ENCODE assay signal across 16 cellular contexts in genomic region chr2:1740714-1741584, GRCh38. TPM values are rescaled to one million over a fixed set of nuclear protein-coding genes. Genes with fewer than 3 reads are reported as not detected.
DNase-seq lines count a peak whose midpoint lies in the region; ATAC-seq and TF ChIP-seq lines count a peak whose summit lies in the region.
"Had no signal": no experiment of that assay in that cellular context is flagged by ENCODE, and none has a peak within 500 bp of the region (broad histone marks: within the 10 kb centered on the region; RNA-seq: fewer than 3 reads in every experiment).

No MANE protein-coding gene starts in this region.

- peaks cover 29% of the 10 kb centered on the region for H3K79me1 ChIP-seq in trophoblast cell (ENCODE audit: low read length)

- TF ChIP-seq CTCF in AG04449 (IDR thresholded peaks at IDR 0.05; ENCODE audit: insufficient read depth, low read length, missing control alignments), result peak; percentile 22
- no peak for TF ChIP-seq CTCF in fibroblast of lung (conservative IDR thresholded peaks at IDR 0.05 in 1 of 2, IDR thresholded peaks at IDR 0.05 in 1 of 2; ENCODE audit: low read depth in 1 of 2, low read length in 2 of 2)

- no peak for ATAC-seq in HG03175 (IDR thresholded peaks at IDR 0.05; ENCODE audit: unreplicated experiment)
- ATAC-seq: left lung had no signal

- no peak overlapping the region for H2BK120ac ChIP-seq in trophoblast cell (ENCODE audit: insufficient read depth, low read length, poor library complexity)

- H3K4me1 ChIP-seq in fibroblast of lung (ENCODE audit: control insufficient read depth, extremely low read depth, insufficient read depth, low read length), result peaks cover 36% of the 10 kb centered on the region
- H3K4me1 ChIP-seq in trophoblast cell (ENCODE audit: control insufficient read depth in 1 of 2, insufficient read depth in 2 of 2, low read length in 2 of 2), result peaks cover 31 to 35% of the 10 kb centered on the region in 2 experiments

- peak overlapping the region; percentile 22 for H4K91ac ChIP-seq in trophoblast cell (ENCODE audit: low read depth, low read length)

- H3K27me3 ChIP-seq in fibroblast of lung (ENCODE audit: control insufficient read depth, insufficient read depth, low read length), result no peaks in the 10 kb centered on the region
- no peaks in the 10 kb centered on the region for H3K27me3 ChIP-seq in trophoblast cell (ENCODE audit: insufficient read depth, low read length)

- H3K9ac ChIP-seq in fibroblast of lung (ENCODE audit: insufficient read depth, low read length), result no peak overlapping the region
- H3K9ac ChIP-seq in trophoblast cell (ENCODE audit: low read length), result no peak overlapping the region

- H4K8ac ChIP-seq in trophoblast cell (ENCODE audit: low read depth, low read length), result no peak overlapping the region

- H2BK12ac ChIP-seq in trophoblast cell (ENCODE audit: low read length), result peak overlapping the region; percentile 9

- H4K20me1 ChIP-seq in fibroblast of lung (ENCODE audit: control insufficient read depth, extremely low read depth, insufficient read depth, low read length), result no peaks in the 10 kb centered on the region

- no peak overlapping the region for H2AK5ac ChIP-seq in trophoblast cell (ENCODE audit: low read length)

- H3K14ac ChIP-seq in trophoblast cell (ENCODE audit: low read length), result peak overlapping the region; percentile 3

- H3K18ac ChIP-seq in trophoblast cell (ENCODE audit: low read length), result peak overlapping the region; percentile 55

- POLR2A ChIA-PET in AG04449 (lab: Yijun Ruan, JAX), result interaction anchor here (0.6 to 5.6 kb wide), 4 partner anchors 11 to 88 kb away, joined by 3 to 64 read pairs (median 6); no protein-coding TSS in a partner anchor

- no peak overlapping the region for H3K23ac ChIP-seq in trophoblast cell (ENCODE audit: low read length)

- H2BK5ac ChIP-seq in trophoblast cell (ENCODE audit: low read depth, low read length, poor library complexity), result no peak overlapping the region

- H3K4ac ChIP-seq in trophoblast cell (ENCODE audit: low read depth, low read length), result peak overlapping the region; percentile 60

- H3K9me3 ChIP-seq in fibroblast of lung (ENCODE audit: control insufficient read depth, insufficient read depth, low read depth, low read length) (no peaks in the 10 kb centered on the region), trophoblast cell (ENCODE audit: insufficient read depth, low read depth, low read length) (peaks cover 2% of the 10 kb centered on the region)

- no peak overlapping the region for H4K12ac ChIP-seq in trophoblast cell (ENCODE audit: low read depth, low read length)

- H3K4me2 ChIP-seq in fibroblast of lung (ENCODE audit: extremely low read depth, insufficient read depth, low read length) (no peak overlapping the region), trophoblast cell (ENCODE audit: low read length) (no peak overlapping the region)

- H3K27ac ChIP-seq in fibroblast of lung (ENCODE audit: insufficient read depth, low read length) (peak overlapping the region; percentile 31), trophoblast cell (ENCODE audit: low read depth, low read length) (no peak overlapping the region)
- H3K27ac ChIP-seq: HL-60 had no signal

- DNase-seq in AG04449 (ENCODE audit: low read depth, low spot score) (no peak), NCI-H2171 treated with DMSO at 0.1 percent for 48 hours (lab: John Stamatoyannopoulos, UW) (peak; percentile 73), fibroblast of lung (ENCODE audit: low read depth in 2 of 2) (no peak), trophoblast cell (no peak), T1000 (lab: John Stamatoyannopoulos, UW) (no peak), NCI-H2107 (lab: John Stamatoyannopoulos, UW) (no peak)
- DNase-seq in stimulated activated CD4-positive, alpha-beta T cell treated with anti-CD3 and anti-CD28 coated beads, Interleukin-1b, Interleukin-23, amount 100 ng/mL, for 48 hours, result no peak
- DNase-seq: activated CD4-positive, alpha-beta T cell treated with anti-CD3 and anti-CD28 coated beads for 48 hours; activated naive CD4-positive, alpha-beta T cell treated with anti-CD3 and anti-CD28 coated beads, Interleukin-2, amount 10 ng/mL, durations not matched to agents 7 days and 5 days; C1 segment of cervical spinal cord; foreskin melanocyte; NCI-H1048; NCI-H774 had no signal

- WGBS in trophoblast cell (ENCODE audit: extremely low coverage, insufficient coverage, insufficient read length), result no CpG with 5 or more reads among the region's 24 CpGs

- H2AFZ ChIP-seq in fibroblast of lung (ENCODE audit: low read length) (no peak overlapping the region), trophoblast cell (ENCODE audit: insufficient read depth, low read length, poor library complexity) (no peak overlapping the region)

- H3K36me3 ChIP-seq in fibroblast of lung (ENCODE audit: control insufficient read depth, insufficient read depth, low read length), result peaks cover 2% of the 10 kb centered on the region
- peaks cover 8 to 10% of the 10 kb centered on the region in 2 experiments for H3K36me3 ChIP-seq in trophoblast cell (ENCODE audit: control insufficient read depth in 1 of 2, insufficient read depth in 2 of 2, low read length in 2 of 2)
- H3K36me3 ChIP-seq: left lung had no signal

- H3K79me2 ChIP-seq in fibroblast of lung (ENCODE audit: control insufficient read depth, insufficient read depth, low read length) (peaks cover 62% of the 10 kb centered on the region), trophoblast cell (ENCODE audit: control insufficient read depth, insufficient read depth, low read length, poor library complexity) (peaks cover 25% of the 10 kb centered on the region)

- CTCF ChIA-PET in AG04449 (lab: Yijun Ruan, JAX), result interaction anchor here (0.8 to 4.5 kb wide), 15 partner anchors 11 to 190 kb away, joined by 3 to 24 read pairs (median 4); no protein-coding TSS in a partner anchor

- H3K4me3 ChIP-seq in AG04449 (ENCODE audit: low read depth, low read length) (peak overlapping the region; percentile 48), fibroblast of lung (replicated peaks in 1 of 4; ENCODE audit: control extremely low read depth in 1 of 4, insufficient read depth in 1 of 4, low read depth in 3 of 4, low read length in 4 of 4) (no peak overlapping the region), trophoblast cell (ENCODE audit: low read depth, low read length) (no peak overlapping the region)
- H3K4me3 ChIP-seq: left lung had no signal

RNA-seq across cellular contexts. Expression of gene PXDN, which starts 3.4 kb away (rescaled TPM):
- total RNA-seq in fibroblast of lung, result 111 and 153 TPM in 2 replicates
- 160 and 298 TPM in 2 replicates for polyA plus RNA-seq in fibroblast of lung
- 135 and 343 TPM in 2 replicates for polyA plus RNA-seq in fibroblast of lung (2012)
- 231 and 511 TPM in 2 replicates for polyA minus RNA-seq in fibroblast of lung (ENCODE audit: low replicate concordance)
- polyA plus RNA-seq in trophoblast cell (2013), result 194 and 203 TPM in 2 replicates
